ENCODE assay signal across 9 cellular contexts in genomic region chr1:193338194-193338593, GRCh38.
A peak's percentile ranks its signal among the peaks of the same experiment; 100 is the strongest.
DNase-seq lines count a peak whose midpoint lies in the region; ATAC-seq and TF ChIP-seq lines count a peak whose summit lies in the region.
"Had no signal": no experiment of that assay in that cellular context is flagged by ENCODE, and none has a peak within 500 bp of the region (broad histone marks: within the 10 kb centered on the region; RNA-seq: fewer than 3 reads in every experiment).

No MANE protein-coding gene starts in this region.

- H3K36me3 Mint-ChIP-seq in HFFc6 (ENCODE audit: low read depth) (peaks cover 13% of the 10 kb centered on the region), mesothelial cell of epicardium (peaks cover 16% of the 10 kb centered on the region)
- peaks cover 5% of the 10 kb centered on the region for H3K36me3 Mint-ChIP-seq in activated CD4-positive, alpha-beta memory T cell treated with anti-CD3 and anti-CD28 coated beads, Interleukin-2, amount 10 ng/mL, durations not matched to agents 7 days and 5 days (ENCODE audit: low read depth)

- H3K4me1 Mint-ChIP-seq in HFFc6 (ENCODE audit: low read depth) (peaks cover 43% of the 10 kb centered on the region), mesothelial cell of epicardium (peaks cover 45% of the 10 kb centered on the region)
- H3K4me1 Mint-ChIP-seq in activated CD4-positive, alpha-beta memory T cell treated with anti-CD3 and anti-CD28 coated beads, Interleukin-2, amount 10 ng/mL, durations not matched to agents 7 days and 5 days, result peaks cover 6% of the 10 kb centered on the region

- POLR2A ChIA-PET in activated CD4-positive, alpha-beta memory T cell treated with anti-CD3 and anti-CD28 coated beads, Interleukin-2, amount 10 ng/mL, durations not matched to agents 7 days and 5 days (lab: Charles Lee), result no interaction called here

- H3K27ac Mint-ChIP-seq in HFFc6, result peak overlapping the region; percentile 20
- peak overlapping the region; percentile 43 for H3K27ac Mint-ChIP-seq in mesothelial cell of epicardium
- H3K27ac Mint-ChIP-seq in activated CD4-positive, alpha-beta memory T cell treated with anti-CD3 and anti-CD28 coated beads, Interleukin-2, amount 10 ng/mL, durations not matched to agents 7 days and 5 days, result no peak overlapping the region

- in situ Hi-C loops in G401 (cut with HindIII; ENCODE audit: low sequenced_read_pairs), result no loop called here

- CTCF ChIA-PET in activated CD4-positive, alpha-beta memory T cell treated with anti-CD3 and anti-CD28 coated beads, Interleukin-2, amount 10 ng/mL, durations not matched to agents 7 days and 5 days (lab: Charles Lee), result no interaction called here

- peaks cover 5% of the 10 kb centered on the region for H3K9me3 Mint-ChIP-seq in HFFc6
- peaks cover 32% of the 10 kb centered on the region for H3K9me3 Mint-ChIP-seq in mesothelial cell of epicardium
- H3K9me3 Mint-ChIP-seq in activated CD4-positive, alpha-beta memory T cell treated with anti-CD3 and anti-CD28 coated beads, Interleukin-2, amount 10 ng/mL, durations not matched to agents 7 days and 5 days, result peaks cover 5% of the 10 kb centered on the region

- H3K27me3 Mint-ChIP-seq in HFFc6 (ENCODE audit: insufficient read depth) (no peaks in the 10 kb centered on the region), mesothelial cell of epicardium (ENCODE audit: low read depth) (no peaks in the 10 kb centered on the region)
- no peaks in the 10 kb centered on the region for H3K27me3 Mint-ChIP-seq in activated CD4-positive, alpha-beta memory T cell treated with anti-CD3 and anti-CD28 coated beads, Interleukin-2, amount 10 ng/mL, durations not matched to agents 7 days and 5 days

- DNase-seq in HFFc6 (peak; percentile 16), RPMI8226 (peak; percentile 36), mesothelial cell of epicardium (ENCODE audit: low spot score in 2 of 2, unreplicated experiment in 2 of 2) (no peak), left ventricle myocardium superior (no peak), G401 (ENCODE audit: low spot score) (no peak)
- DNase-seq in activated CD4-positive, alpha-beta memory T cell treated with anti-CD3 and anti-CD28 coated beads, Interleukin-2, amount 10 ng/mL, durations not matched to agents 7 days and 5 days, result no peak
- DNase-seq: activated naive CD4-positive, alpha-beta T cell treated with Interleukin-2 at 50 U/mL for 16 hours had no signal

- intact Hi-C loops in left ventricle myocardium superior (cut with micrococcal nuclease), result no loop called here

- peak; percentile 67 for TF ChIP-seq CTCF in HFFc6 (IDR thresholded peaks at IDR 0.05)
- TF ChIP-seq CTCF in mesothelial cell of epicardium (IDR thresholded peaks at IDR 0.05; ENCODE audit: unreplicated experiment), result no peak

- ATAC-seq in GM18498 (IDR thresholded peaks at IDR 0.05; ENCODE audit: unreplicated experiment) (peak; percentile 57), HG02571 (IDR thresholded peaks at IDR 0.05; ENCODE audit: unreplicated experiment) (no peak), left ventricle myocardium superior (no peak)

- H3K4me3 Mint-ChIP-seq in HFFc6 (no peak overlapping the region), mesothelial cell of epicardium (no peak overlapping the region)
- H3K4me3 Mint-ChIP-seq in activated CD4-positive, alpha-beta memory T cell treated with anti-CD3 and anti-CD28 coated beads, Interleukin-2, amount 10 ng/mL, durations not matched to agents 7 days and 5 days, result no peak overlapping the region

Comparison
In these comparisons a context has a peak if more than half of its experiments do, and no peak if none do; other contexts are left out.
1. DNase-seq: peak in HFFc6 (single experiment) and RPMI8226 (single experiment); none in mesothelial cell of epicardium (0 of 2), activated CD4-positive, alpha-beta memory T cell treated with anti-CD3 and anti-CD28 coated beads, Interleukin-2, amount 10 ng/mL, durations not matched to agents 7 days and 5 days (single experiment), left ventricle myocardium superior (single experiment) and G401 (single experiment).